In the genomic region with DNA sequence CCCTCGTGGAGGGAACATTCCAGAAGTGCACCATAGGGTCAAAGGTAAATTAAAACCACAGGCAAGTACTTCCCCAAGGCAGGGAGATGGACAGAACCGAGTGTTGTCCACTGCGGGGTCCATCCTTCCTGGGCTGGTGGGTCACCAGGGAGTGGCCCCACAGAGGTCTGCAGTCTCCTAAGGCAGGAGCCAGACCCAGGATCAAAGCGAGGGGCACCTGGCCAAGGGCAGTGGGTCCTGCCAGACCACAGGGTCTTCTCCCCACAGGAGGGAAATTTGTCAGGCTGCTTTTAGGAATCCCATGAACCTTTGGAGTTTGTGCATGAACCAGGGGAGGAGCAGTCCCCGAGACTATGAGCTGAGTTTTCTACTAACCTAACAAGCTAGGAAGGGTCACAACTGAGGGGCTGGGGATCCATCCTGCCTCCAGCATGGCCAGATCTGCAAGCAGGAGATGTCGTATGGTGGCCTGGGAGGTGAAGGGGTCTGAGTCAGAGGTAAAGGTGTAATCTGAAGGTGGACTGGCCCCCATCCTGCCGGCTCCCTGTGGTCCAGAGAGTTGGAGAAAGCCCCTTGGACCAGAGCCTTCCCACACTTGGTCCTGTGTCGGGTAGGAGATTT, we compare ENCODE assay signal across 4 cellular contexts. TPM values are rescaled to one million over a fixed set of nuclear protein-coding genes. Genes with fewer than 3 reads are reported as not detected.
"Had no signal": no experiment of that assay in that cellular context is flagged by ENCODE, and none has a peak within 500 bp of the region (broad histone marks: within the 10 kb centered on the region; RNA-seq: fewer than 3 reads in every experiment).

No MANE protein-coding gene starts in this region.

RNA-seq across cellular contexts. Expression of gene GPAT2, which starts 26.6 kb away (rescaled TPM):
- total RNA-seq: MCF 10A, OCI-LY7 had no signal

RNA-seq across cellular contexts. Expression of gene ADRA2B, which starts 55.1 kb away (rescaled TPM):
- total RNA-seq: astrocyte, MCF 10A, SJCRH30 had no signal
